Comparison of ENCODE assay signal across 1 cellular context in the genomic region with DNA sequence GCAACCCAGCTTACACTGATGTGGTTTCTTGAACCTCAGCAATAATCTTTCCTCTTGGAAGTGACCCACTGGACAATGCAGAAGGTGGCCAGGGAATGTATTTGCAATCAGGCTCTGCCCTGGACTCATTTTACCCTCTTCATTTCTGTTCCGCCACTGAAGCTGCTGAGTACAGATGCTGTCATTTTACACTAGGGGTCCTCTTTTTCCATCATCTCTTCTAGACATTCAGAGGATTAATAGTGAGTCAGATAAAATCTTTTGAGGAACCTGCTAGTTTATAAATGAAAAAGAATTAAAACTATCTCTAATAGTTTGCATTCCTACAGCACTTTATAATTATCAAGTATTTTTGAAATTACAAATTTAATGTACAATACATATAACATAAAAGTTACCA.
TF ChIP-seq lines count a peak whose summit lies in the region.

No MANE protein-coding gene starts in this region.

TF ChIP-seq in HepG2, 621 proteins besides CTCF, POLR2A, EP300 and RAD21:
- TF ChIP-seq ZMYM4 (CRISPR knock-in tag; IDR thresholded peaks at IDR 0.05) (no peak), STAG1 (CRISPR knock-in tag; IDR thresholded peaks at IDR 0.05) (peak; percentile 15), TAF15 (IDR thresholded peaks at IDR 0.05; ENCODE audit: low read depth, low read length, poor library complexity, severe bottlenecking) (no peak), ZNF619 (CRISPR knock-in tag; IDR thresholded peaks at IDR 0.05) (no peak), ZNF17 (CRISPR knock-in tag; IDR thresholded peaks at IDR 0.05) (no peak), ZNF431 (CRISPR knock-in tag; IDR thresholded peaks at IDR 0.05; ENCODE audit: borderline replicate concordance, low read depth) (no peak), TAF1 (CRISPR knock-in tag; IDR thresholded peaks at IDR 0.05) (no peak)
